13 cellular contexts compared by ENCODE assay signal in genomic region chr2:8380573-8380972, GRCh38.
DNase-seq lines count a peak whose midpoint lies in the region; ATAC-seq and TF ChIP-seq lines count a peak whose summit lies in the region.
"Had no signal": no experiment of that assay in that cellular context is flagged by ENCODE, and none has a peak within 500 bp of the region (broad histone marks: within the 10 kb centered on the region; RNA-seq: fewer than 3 reads in every experiment).

No MANE protein-coding gene starts in this region.

- H3K36me3 Mint-ChIP-seq in GM23338 (ENCODE audit: low read depth) = no peaks in the 10 kb centered on the region

- peaks cover 3% of the 10 kb centered on the region; the same call in 1 of the 3 replicates for H3K4me1 Mint-ChIP-seq in GM23338

- H3K9me3 ChIP-seq in cardiac muscle cell (ENCODE audit: low read depth) (no peaks in the 10 kb centered on the region), skeletal muscle tissue (ENCODE audit: control insufficient read depth in 3 of 3, low read length in 3 of 3) (no peaks in the 10 kb centered on the region)

- no peaks in the 10 kb centered on the region for H3K79me2 ChIP-seq in GM23338 (replicated peaks; ENCODE audit: insufficient read depth)

- no peaks in the 10 kb centered on the region for H3F3A ChIP-seq in GM23338 (replicated peaks; ENCODE audit: low read depth)

- H3K27me3 Mint-ChIP-seq in GM23338 (ENCODE audit: insufficient read depth, low read depth, poor library complexity) = peaks cover under 1% of the 10 kb centered on the region
- H3K27me3 Mint-ChIP-seq: activated CD4-positive, alpha-beta memory T cell treated with anti-CD3 and anti-CD28 coated beads, Interleukin-2, amount 10 ng/mL, durations not matched to agents 7 days and 5 days; effector memory CD8-positive, alpha-beta T cell had no signal

- H3K9me2 ChIP-seq in GM23338 (ENCODE audit: insufficient read depth) = no peaks in the 10 kb centered on the region

- H3K27ac ChIP-seq in cardiac muscle cell = peak overlapping the region; percentile 76
- H3K27ac ChIP-seq in GM23338 (ENCODE audit: low read depth) = no peak overlapping the region
- peak overlapping the region; percentile 19 for H3K27ac ChIP-seq in skeletal muscle tissue (ENCODE audit: low read depth, low read length)

- no peaks in the 10 kb centered on the region for H4K20me1 ChIP-seq in GM23338 (replicated peaks; ENCODE audit: insufficient read depth)

- H3K4me1 ChIP-seq in cardiac muscle cell (ENCODE audit: low read depth) = peaks cover 28% of the 10 kb centered on the region
- no peaks in the 10 kb centered on the region for H3K4me1 ChIP-seq in GM23338 (ENCODE audit: insufficient read depth)
- H3K4me1 ChIP-seq in skeletal muscle tissue (ENCODE audit: control insufficient read depth in 3 of 3, insufficient read depth in 3 of 3, low read length in 3 of 3) = peaks cover 0 to 2% (median 0%) of the 10 kb centered on the region in 3 donors

- TF ChIP-seq CTCF in cardiac muscle cell (IDR thresholded peaks at IDR 0.05; ENCODE audit: low read depth, low read length) (no peak), GM23338 (conservative IDR thresholded peaks at IDR 0.05; ENCODE audit: low read depth in 2 of 2) (no peak)

- in situ Hi-C loops in KBM-7 (cut with MboI; ENCODE audit: low pct_unique_long_range_greater_than_20kb, low sequenced_read_pairs) = no loop called here

- H3K9me3 Mint-ChIP-seq in GM23338 = no peaks in the 10 kb centered on the region; the same call in 2 of the 3 replicates
- H3K9me3 Mint-ChIP-seq: effector memory CD8-positive, alpha-beta T cell had no signal

- H3K4me3 ChIP-seq in cardiac muscle cell = no peak overlapping the region
- no peak overlapping the region for H3K4me3 ChIP-seq in GM23338
- H3K4me3 ChIP-seq in skeletal muscle tissue (ENCODE audit: low read length in 3 of 3) = no peak overlapping the region

- H3K27ac Mint-ChIP-seq in GM23338 = no peak overlapping the region
- H3K27ac Mint-ChIP-seq: activated CD4-positive, alpha-beta memory T cell treated with anti-CD3 and anti-CD28 coated beads, Interleukin-2, amount 10 ng/mL, durations not matched to agents 7 days and 5 days had no signal

- H2AFZ ChIP-seq in GM23338 = peak overlapping the region; percentile 28; the same call in 1 of the 2 replicates

- H3K4me2 ChIP-seq in GM23338 = no peak overlapping the region

- H3K9ac ChIP-seq in skeletal muscle tissue (ENCODE audit: low read depth in 1 of 3, low read length in 3 of 3) = no peak overlapping the region

- no peaks in the 10 kb centered on the region for H3K27me3 ChIP-seq in cardiac muscle cell
- no peaks in the 10 kb centered on the region for H3K27me3 ChIP-seq in GM23338 (ENCODE audit: insufficient read depth)
- H3K27me3 ChIP-seq in skeletal muscle tissue (ENCODE audit: control insufficient read depth in 3 of 3, insufficient read depth in 3 of 3, low read length in 3 of 3) = no peaks in the 10 kb centered on the region

- intact Hi-C loops in Right ventricle myocardium inferior (cut with DNase I) = no loop called here

- H3K36me3 ChIP-seq in cardiac muscle cell (no peaks in the 10 kb centered on the region), GM23338 (ENCODE audit: insufficient read depth) (no peaks in the 10 kb centered on the region; the same call in 1 of the 2 replicates), skeletal muscle tissue (ENCODE audit: control insufficient read depth in 3 of 3, insufficient read depth in 3 of 3, low read length in 3 of 3) (no peaks in the 10 kb centered on the region)

- H3K4me3 Mint-ChIP-seq in GM23338 = no peak overlapping the region
- H3K4me3 Mint-ChIP-seq: activated CD4-positive, alpha-beta memory T cell treated with anti-CD3 and anti-CD28 coated beads, Interleukin-2, amount 10 ng/mL, durations not matched to agents 7 days and 5 days; effector memory CD8-positive, alpha-beta T cell had no signal

- DNase-seq in cardiac muscle cell (ENCODE audit: low read depth in 1 of 2, low spot score in 1 of 2) (peak in 1 of 2 donors; percentile 3), Right ventricle myocardium inferior (ENCODE audit: missing footprints) (no peak), GM23338 (ENCODE audit: low spot score) (no peak), KBM-7 (peak; percentile 12), HuH-7 (ENCODE audit: low spot score) (no peak)
- DNase-seq in stimulated activated CD4-positive, alpha-beta T cell treated with anti-CD3 and anti-CD28 coated beads, Interleukin-4, amount 100 ng/mL, for 4 hours = no peak
- DNase-seq in stimulated activated CD4-positive, alpha-beta T cell treated with anti-CD3 and anti-CD28 coated beads, Interleukin-12 subunit alpha, Interleukin-12 subunit beta, amount 100 ng/mL, for 4 hours = no peak
- DNase-seq: activated CD4-positive, alpha-beta memory T cell treated with anti-CD3 and anti-CD28 coated beads, Interleukin-2, amount 10 ng/mL, durations not matched to agents 7 days and 5 days; amniotic stem cell; effector memory CD8-positive, alpha-beta T cell; NCI-H1092 treated with DMSO at 0.1 percent for 48 hours; NCI-H748 treated with DMSO at 0.1 percent for 48 hours had no signal

- ATAC-seq in Right ventricle myocardium inferior (no peak), GM23338 (no peak)
- ATAC-seq: effector memory CD8-positive, alpha-beta T cell had no signal

TF ChIP-seq in GM23338, 12 proteins besides CTCF, POLR2A, EP300 and RAD21 (continues in another document):
- TF ChIP-seq ZNF331 (CRISPR knock-in tag; IDR thresholded peaks at IDR 0.05; ENCODE audit: low read depth) (no peak), JUNB (IDR thresholded peaks at IDR 0.05; ENCODE audit: unreplicated experiment) (no peak), CREB1 (CRISPR knock-in tag; IDR thresholded peaks at IDR 0.05; ENCODE audit: low read depth) (no peak), NANOG (IDR thresholded peaks at IDR 0.05; ENCODE audit: borderline replicate concordance) (no peak), STAT1 (IDR thresholded peaks at IDR 0.05; ENCODE audit: unreplicated experiment) (no peak), ZNF114 (CRISPR knock-in tag; IDR thresholded peaks at IDR 0.05) (no peak), REST (IDR thresholded peaks at IDR 0.05; ENCODE audit: unreplicated experiment) (no peak)
